29 cellular contexts compared by ENCODE assay signal in the genomic region with DNA sequence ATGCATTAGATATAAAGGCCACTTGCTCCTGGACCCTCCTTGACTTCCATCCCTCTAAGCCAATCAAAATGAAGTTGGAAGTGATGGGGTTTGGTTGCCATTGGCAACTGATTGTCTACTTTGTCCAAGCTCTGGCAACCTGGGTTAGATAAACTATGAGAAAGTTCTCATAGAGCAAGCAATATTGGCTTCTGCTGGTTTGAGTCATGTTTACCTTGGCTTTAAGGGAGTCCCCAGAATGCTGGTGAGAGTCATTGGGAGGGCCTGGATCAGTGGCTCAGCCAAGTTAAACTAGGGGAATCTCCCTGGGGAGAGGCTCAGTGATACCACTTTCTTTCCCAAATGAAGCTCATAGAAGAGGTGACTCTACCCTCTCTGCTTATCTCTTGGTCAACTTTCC.
DNase-seq lines count a peak whose midpoint lies in the region; ATAC-seq and TF ChIP-seq lines count a peak whose summit lies in the region.
"Had no signal": no experiment of that assay in that cellular context is flagged by ENCODE, and none has a peak within 500 bp of the region (broad histone marks: within the 10 kb centered on the region; RNA-seq: fewer than 3 reads in every experiment).

No MANE protein-coding gene starts in this region.

- H3K27ac ChIP-seq in PC-3 (ENCODE audit: low read length) = no peak overlapping the region
- H3K27ac ChIP-seq: epithelial cell of prostate, gastroesophageal sphincter, left lung, prostate gland, spleen, WERI-Rb-1 had no signal

- TF ChIP-seq CTCF in PC-3 (conservative IDR thresholded peaks at IDR 0.05; ENCODE audit: low read depth, low read length) = no peak

- H3K36me3 ChIP-seq in PC-3 (ENCODE audit: low read depth, low read length) = no peaks in the 10 kb centered on the region
- H3K36me3 ChIP-seq: gastroesophageal sphincter, left lung, prostate gland, spleen, WERI-Rb-1 had no signal

- no peaks in the 10 kb centered on the region for H3K79me2 ChIP-seq in PC-3 (ENCODE audit: low read length)

- peaks cover 24% of the 10 kb centered on the region for H3K27me3 Mint-ChIP-seq in activated T-helper 17 cell treated with anti-CD3 and anti-CD28 coated beads, Interleukin-2, amount 50 U/mL, for 72 hours

- H3K4me3 Mint-ChIP-seq in activated T-helper 17 cell treated with anti-CD3 and anti-CD28 coated beads, Interleukin-2, amount 50 U/mL, for 72 hours = no peak overlapping the region
- H3K4me3 Mint-ChIP-seq: CD4-positive, alpha-beta memory T cell; dendritic cell treated with granulocyte-macrophage colony-stimulating factor and Interleukin-4, amounts not matched to agents 40 ng/mL and 50 ng/mL, for 4 days; HFFc6; neural crest cell had no signal

- no peak overlapping the region for H3K4me3 ChIP-seq in PC-3 (ENCODE audit: low read length)
- H3K4me3 ChIP-seq: gastroesophageal sphincter, left lung, mucosa of descending colon, prostate gland, spleen had no signal

- no peaks in the 10 kb centered on the region for H4K20me1 ChIP-seq in PC-3 (ENCODE audit: low read length)

- no peaks in the 10 kb centered on the region for H3K9me3 Mint-ChIP-seq in activated T-helper 17 cell treated with anti-CD3 and anti-CD28 coated beads, Interleukin-2, amount 50 U/mL, for 72 hours
- H3K9me3 Mint-ChIP-seq: dendritic cell treated with granulocyte-macrophage colony-stimulating factor and Interleukin-4, amounts not matched to agents 40 ng/mL and 50 ng/mL, for 4 days; HFFc6 had no signal

- H3K9ac ChIP-seq in PC-3 (ENCODE audit: low read length) = no peak overlapping the region

- H3F3A ChIP-seq in PC-3 (ENCODE audit: low read length, unreplicated experiment) = no peaks in the 10 kb centered on the region

- ATAC-seq in PC-3 (peak; percentile 96), left lobe of liver (peak; percentile 26), HG03025 (IDR thresholded peaks at IDR 0.05; ENCODE audit: low FRiP score, unreplicated experiment) (no peak), GM18511 (IDR thresholded peaks at IDR 0.05; ENCODE audit: unreplicated experiment) (no peak), GM18517 (IDR thresholded peaks at IDR 0.05; ENCODE audit: unreplicated experiment) (no peak)
- ATAC-seq in activated T-helper 17 cell treated with anti-CD3 and anti-CD28 coated beads, Interleukin-2, amount 50 U/mL, for 72 hours (replicated peaks) = no peak
- ATAC-seq: gastroesophageal sphincter, left lung, mucosa of descending colon had no signal

- CTCF ChIA-PET in PC-3 (lab: Charles Lee) = no interaction called here

- no peaks in the 10 kb centered on the region for H3K9me2 ChIP-seq in PC-3 (replicated peaks; ENCODE audit: low read length)

- H3K4me1 ChIP-seq in PC-3 (ENCODE audit: insufficient read depth, low read length) = peaks cover 4% of the 10 kb centered on the region; the same call in 1 of the 2 replicates
- H3K4me1 ChIP-seq: left lung, prostate gland had no signal

- no peak overlapping the region for H3K27ac Mint-ChIP-seq in activated T-helper 17 cell treated with anti-CD3 and anti-CD28 coated beads, Interleukin-2, amount 50 U/mL, for 72 hours
- H3K27ac Mint-ChIP-seq: CD4-positive, alpha-beta memory T cell; dendritic cell treated with granulocyte-macrophage colony-stimulating factor and Interleukin-4, amounts not matched to agents 40 ng/mL and 50 ng/mL, for 4 days; HFFc6 had no signal

- DNase-seq in EH (ENCODE audit: low read depth) = peak; percentile 39
- DNase-seq in PC-3 = peak; percentile 71
- peak; percentile 37 to 51 for DNase-seq in dermis microvascular lymphatic vessel endothelial cell (ENCODE audit: low read depth in 2 of 2)
- no peak for DNase-seq in left lobe of liver (ENCODE audit: low spot score)
- DNase-seq: activated CD4-positive, alpha-beta T cell treated with anti-CD3 and anti-CD28 coated beads, Interleukin-2, amount 50 U/mL, for 4 hours; activated gamma-delta T cell treated with Interleukin-2 at 50 U/mL for 16 hours; amygdala; CD4-positive, alpha-beta memory T cell; DMS79; HFFc6; Karpas-422; left lung; mucosa of descending colon; NCI-H1105 treated with DMSO at 0.1 percent for 48 hours; NCI-H2107; NCI-H526; SHP77; spleen; stimulated activated CD4-positive, alpha-beta T cell treated with anti-CD3 and anti-CD28 coated beads, Interleukin-4, amount 100 ng/mL, for 4 hours; WERI-Rb-1 had no signal

- no peak overlapping the region for H3K4me2 ChIP-seq in PC-3 (ENCODE audit: low read length)

- BruUV-seq in PC-3 (replicated peaks; lab: Mats Ljungman, UMichigan) = no TSS peak

- POLR2A ChIA-PET in PC-3 (lab: Charles Lee; ENCODE audit: unreplicated experiment) = no interaction called here

- no peaks in the 10 kb centered on the region for H3K9me3 ChIP-seq in PC-3 (ENCODE audit: low read length)
- H3K9me3 ChIP-seq: gastroesophageal sphincter, left lung, mucosa of descending colon, prostate gland, spleen had no signal

- no peaks in the 10 kb centered on the region for H3K4me1 Mint-ChIP-seq in activated T-helper 17 cell treated with anti-CD3 and anti-CD28 coated beads, Interleukin-2, amount 50 U/mL, for 72 hours
- H3K4me1 Mint-ChIP-seq: CD4-positive, alpha-beta memory T cell had no signal

- intact Hi-C loops in PC-3 (cut with micrococcal nuclease) = loop anchor here (1.0 kb wide), 1 partner anchor 50 kb away; no protein-coding TSS in a partner anchor

- H3K27me3 ChIP-seq in PC-3 (ENCODE audit: low read length) = no peaks in the 10 kb centered on the region
- H3K27me3 ChIP-seq: gastroesophageal sphincter, left lung, spleen had no signal

- no peaks in the 10 kb centered on the region for H3K36me3 Mint-ChIP-seq in activated T-helper 17 cell treated with anti-CD3 and anti-CD28 coated beads, Interleukin-2, amount 50 U/mL, for 72 hours (ENCODE audit: low read depth)
- H3K36me3 Mint-ChIP-seq: CD4-positive, alpha-beta memory T cell had no signal

- H2AFZ ChIP-seq in PC-3 (ENCODE audit: low read length) = no peak overlapping the region

Comparison
In these comparisons a context has a peak if more than half of its experiments do, and no peak if none do; other contexts are left out.
1. ATAC-seq: peak in PC-3 (single experiment) and left lobe of liver (single experiment); none in HG03025 (single experiment), activated T-helper 17 cell treated with anti-CD3 and anti-CD28 coated beads, Interleukin-2, amount 50 U/mL, for 72 hours (single experiment), GM18511 (single experiment) and GM18517 (single experiment).